1 cellular context compared by ENCODE assay signal in genomic region chr6:75882734-75883133, GRCh38.
TF ChIP-seq lines count a peak whose summit lies in the region.

No MANE protein-coding gene starts in this region.

TF ChIP-seq in K562, 482 proteins besides CTCF, POLR2A, EP300 and RAD21 (continued from another document):
- TF ChIP-seq TSHZ1 (CRISPR knock-in tag; IDR thresholded peaks at IDR 0.05) = no peak
- TF ChIP-seq CTBP1 (IDR thresholded peaks at IDR 0.05; ENCODE audit: borderline replicate concordance) = no peak
- peak; percentile 63 for TF ChIP-seq FOSL1 (tag; conservative IDR thresholded peaks at IDR 0.05)
- peak; percentile 53 for TF ChIP-seq ATF3 (IDR thresholded peaks at IDR 0.05)
- no peak for TF ChIP-seq ATF3 (CRISPR knock-in tag; conservative IDR thresholded peaks at IDR 0.05)
